Comparison of ENCODE assay signal across 8 cellular contexts in the genomic region with DNA sequence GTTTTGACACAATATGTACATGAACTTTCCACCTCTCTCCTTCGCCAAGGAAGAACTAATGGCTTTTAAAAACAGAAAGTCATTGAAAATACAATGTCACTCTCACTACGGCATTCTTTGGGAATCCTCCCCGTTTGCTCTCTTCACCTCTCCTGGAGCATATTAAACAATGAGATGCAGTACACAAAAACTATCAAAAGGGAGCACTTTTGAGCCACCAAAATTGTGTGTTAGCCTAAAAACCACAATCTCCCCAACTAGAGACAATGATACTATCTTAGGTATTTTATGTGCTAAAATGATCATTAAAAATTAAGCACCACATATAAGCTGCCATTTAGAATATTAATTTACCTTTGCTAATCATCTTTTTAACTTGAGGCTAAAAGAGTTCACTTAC.
DNase-seq lines count a peak whose midpoint lies in the region; ATAC-seq, FAIRE-seq and TF ChIP-seq lines count a peak whose summit lies in the region.

No MANE protein-coding gene starts in this region.

- DNase-seq in GM12892 (ENCODE audit: insufficient read length) (no peak), HT1080 (ENCODE audit: low read depth) (peak; percentile 39), SK-N-DZ (ENCODE audit: low spot score) (peak; percentile 18), kidney tubule cell (ENCODE audit: low spot score) (peak; percentile 49), aorta (no peak), Peyer's patch (no peak)
- DNase-seq in naive thymus-derived CD4-positive, alpha-beta T cell: no peak
- DNase-seq in activated naive CD4-positive, alpha-beta T cell treated with anti-CD3 and anti-CD28 coated beads for 36 hours: no peak

- no peak overlapping the region for H3K4me3 Mint-ChIP-seq in naive thymus-derived CD4-positive, alpha-beta T cell
- H3K4me3 Mint-ChIP-seq in activated naive CD4-positive, alpha-beta T cell treated with anti-CD3 and anti-CD28 coated beads for 36 hours: no peak overlapping the region

- POLR2A ChIA-PET in naive thymus-derived CD4-positive, alpha-beta T cell (lab: Charles Lee): no interaction called here

- no peaks in the 10 kb centered on the region for H3K4me1 ChIP-seq in naive thymus-derived CD4-positive, alpha-beta T cell (ENCODE audit: control insufficient read depth in 2 of 2, insufficient read depth in 2 of 2, low read length in 2 of 2)
- H3K4me1 ChIP-seq in aorta (ENCODE audit: control insufficient read depth in 1 of 2, insufficient read depth in 2 of 2, low read length in 2 of 2): no peaks in the 10 kb centered on the region
- H3K4me1 ChIP-seq in Peyer's patch: no peaks in the 10 kb centered on the region

- H3K4me1 Mint-ChIP-seq in naive thymus-derived CD4-positive, alpha-beta T cell: no peaks in the 10 kb centered on the region
- no peaks in the 10 kb centered on the region for H3K4me1 Mint-ChIP-seq in activated naive CD4-positive, alpha-beta T cell treated with anti-CD3 and anti-CD28 coated beads for 36 hours (ENCODE audit: low read depth)

- H3K36me3 Mint-ChIP-seq in naive thymus-derived CD4-positive, alpha-beta T cell: no peaks in the 10 kb centered on the region
- no peaks in the 10 kb centered on the region for H3K36me3 Mint-ChIP-seq in activated naive CD4-positive, alpha-beta T cell treated with anti-CD3 and anti-CD28 coated beads for 36 hours (ENCODE audit: low read depth)

- peak in 1 of 6 experiments; percentile 22 for TF ChIP-seq CTCF in Peyer's patch (IDR thresholded peaks at IDR 0.05)

- FAIRE-seq in GM12892 (lab: Jason Lieb, UNC): peak; percentile 48

- no peak overlapping the region for H3K27ac ChIP-seq in naive thymus-derived CD4-positive, alpha-beta T cell (ENCODE audit: low read depth, low read length)
- H3K27ac ChIP-seq in aorta (ENCODE audit: low read depth in 1 of 2, low read length in 2 of 2): no peak overlapping the region
- no peak overlapping the region for H3K27ac ChIP-seq in Peyer's patch

- H3K27me3 Mint-ChIP-seq in naive thymus-derived CD4-positive, alpha-beta T cell: peaks cover 0 to 4% (median 0%) of the 10 kb centered on the region in 5 donors
- H3K27me3 Mint-ChIP-seq in activated naive CD4-positive, alpha-beta T cell treated with anti-CD3 and anti-CD28 coated beads for 36 hours (ENCODE audit: low read depth): no peaks in the 10 kb centered on the region

- no peak overlapping the region for H3K4me3 ChIP-seq in naive thymus-derived CD4-positive, alpha-beta T cell (ENCODE audit: low read length)
- H3K4me3 ChIP-seq in aorta (ENCODE audit: low read length in 2 of 2): no peak overlapping the region
- no peak overlapping the region for H3K4me3 ChIP-seq in Peyer's patch

- H3K27ac Mint-ChIP-seq in naive thymus-derived CD4-positive, alpha-beta T cell: no peak overlapping the region
- no peak overlapping the region for H3K27ac Mint-ChIP-seq in activated naive CD4-positive, alpha-beta T cell treated with anti-CD3 and anti-CD28 coated beads for 36 hours

- no peaks in the 10 kb centered on the region for H3K36me3 ChIP-seq in naive thymus-derived CD4-positive, alpha-beta T cell (ENCODE audit: control insufficient read depth in 2 of 3, insufficient read depth in 3 of 3, low read length in 3 of 3)
- no peaks in the 10 kb centered on the region for H3K36me3 ChIP-seq in aorta (ENCODE audit: control insufficient read depth in 1 of 2, insufficient read depth in 2 of 2, low read length in 1 of 2)
- no peaks in the 10 kb centered on the region for H3K36me3 ChIP-seq in Peyer's patch

- intact Hi-C loops in naive thymus-derived CD4-positive, alpha-beta T cell (cut with micrococcal nuclease): no loop called here
- intact Hi-C loops in aorta (cut with DNase I): no loop called here
- intact Hi-C loops in activated naive CD4-positive, alpha-beta T cell treated with anti-CD3 and anti-CD28 coated beads for 36 hours (cut with micrococcal nuclease): no loop called here

- CTCF ChIA-PET in naive thymus-derived CD4-positive, alpha-beta T cell (lab: Charles Lee): no interaction called here
- CTCF ChIA-PET in activated naive CD4-positive, alpha-beta T cell treated with anti-CD3 and anti-CD28 coated beads for 36 hours (lab: Charles Lee): no interaction called here

- no peaks in the 10 kb centered on the region for H3K27me3 ChIP-seq in naive thymus-derived CD4-positive, alpha-beta T cell (ENCODE audit: control insufficient read depth in 2 of 2, insufficient read depth in 2 of 2, low read length in 2 of 2)
- H3K27me3 ChIP-seq in aorta (ENCODE audit: control insufficient read depth in 1 of 2, insufficient read depth in 2 of 2, low read length in 1 of 2): no peaks in the 10 kb centered on the region
- H3K27me3 ChIP-seq in Peyer's patch: no peaks in the 10 kb centered on the region

- no peak for ATAC-seq in naive thymus-derived CD4-positive, alpha-beta T cell
- no peak for ATAC-seq in aorta (ENCODE audit: low FRiP score)

- WGBS in aorta, 2 donors: 3% methylated on average over 3 of the region's 3 CpGs

- TF ChIP-seq POLR2A in GM12892 (IDR thresholded peaks at IDR 0.05; ENCODE audit: low read depth, low read length): no peak
- no peak for TF ChIP-seq POLR2A in Peyer's patch (IDR thresholded peaks at IDR 0.05)

- peaks cover 0 to 6% (median 0%) of the 10 kb centered on the region in 11 donors for H3K9me3 Mint-ChIP-seq in naive thymus-derived CD4-positive, alpha-beta T cell
- no peaks in the 10 kb centered on the region for H3K9me3 Mint-ChIP-seq in activated naive CD4-positive, alpha-beta T cell treated with anti-CD3 and anti-CD28 coated beads for 36 hours

- no peaks in the 10 kb centered on the region for H3K9me3 ChIP-seq in naive thymus-derived CD4-positive, alpha-beta T cell (ENCODE audit: control insufficient read depth in 2 of 3, low read length in 3 of 3)
- H3K9me3 ChIP-seq in aorta (ENCODE audit: control insufficient read depth, low read length) (no peaks in the 10 kb centered on the region), Peyer's patch (no peaks in the 10 kb centered on the region)

Comparison
In these comparisons a context has a peak if more than half of its experiments do, and no peak if none do; other contexts are left out.
1. DNase-seq: peak in HT1080 (single experiment), SK-N-DZ (single experiment) and kidney tubule cell (single experiment); none in GM12892 (single experiment), naive thymus-derived CD4-positive, alpha-beta T cell (0 of 9), aorta (0 of 2), activated naive CD4-positive, alpha-beta T cell treated with anti-CD3 and anti-CD28 coated beads for 36 hours (single experiment) and Peyer's patch (0 of 3).